Comparison of ENCODE assay signal across 8 cellular contexts in genomic region chr11:36478700-36479329, GRCh38. TPM values are rescaled to one million over a fixed set of nuclear protein-coding genes. Genes with fewer than 3 reads are reported as not detected.
DNase-seq lines count a peak whose midpoint lies in the region; ATAC-seq, FAIRE-seq and TF ChIP-seq lines count a peak whose summit lies in the region.

No MANE protein-coding gene starts in this region.

- no peak overlapping the region for H3K4me3 Mint-ChIP-seq in stimulated activated memory B cell treated with anti-CD40 and anti-IgM and Interleukin-4, amounts not matched to agents 10 μg/mL and 1 μg/mL and 100 μg/mL, for 72 hours

- no peaks in the 10 kb centered on the region for H3K27me3 Mint-ChIP-seq in stimulated activated memory B cell treated with anti-CD40 and anti-IgM and Interleukin-4, amounts not matched to agents 10 μg/mL and 1 μg/mL and 100 μg/mL, for 72 hours

- no peak for TF ChIP-seq POLR2A in GM12878 (IDR thresholded peaks at IDR 0.05; ENCODE audit: low read depth, low read length)
- TF ChIP-seq POLR2A in transverse colon (IDR thresholded peaks at IDR 0.05) = no peak

- intact Hi-C loops in GM12878 (cut with micrococcal nuclease; ENCODE audit: unreplicated experiment) = loop anchor here (1.0 to 10.0 kb wide), 3 partner anchors 56 to 187 kb away; no protein-coding TSS in a partner anchor
- intact Hi-C loops in transverse colon (cut with DNase I; ENCODE audit: low total_unique reads) = no loop called here

- H3K4me1 ChIP-seq in HAP-1 = no peaks in the 10 kb centered on the region
- H3K4me1 ChIP-seq in GM12878 (ENCODE audit: control insufficient read depth, insufficient read depth, low read length) = no peaks in the 10 kb centered on the region
- H3K4me1 ChIP-seq in transverse colon = peaks cover 0 to 3% (median 0%) of the 10 kb centered on the region in 4 donors

- ATAC-seq in GM12878 (peak; percentile 79), HG03039 (IDR thresholded peaks at IDR 0.05; ENCODE audit: unreplicated experiment) (no peak)
- ATAC-seq in stimulated activated memory B cell treated with anti-CD40 and anti-IgM and Interleukin-4, amounts not matched to agents 10 μg/mL and 1 μg/mL and 100 μg/mL, for 72 hours = no peak

- POLR2A ChIA-PET in GM12878 (lab: Charles Lee) = interaction anchor here (0.6 to 1.5 kb wide), 2 partner anchors 172 to 657 kb away, joined by 3 to 8 read pairs; no protein-coding TSS in a partner anchor

- H3K9me3 Mint-ChIP-seq in stimulated activated memory B cell treated with anti-CD40 and anti-IgM and Interleukin-4, amounts not matched to agents 10 μg/mL and 1 μg/mL and 100 μg/mL, for 72 hours = no peaks in the 10 kb centered on the region

- no peak overlapping the region for H3K4me2 ChIP-seq in GM12878 (ENCODE audit: control insufficient read depth, insufficient read depth)

- H3K36me3 Mint-ChIP-seq in stimulated activated memory B cell treated with anti-CD40 and anti-IgM and Interleukin-4, amounts not matched to agents 10 μg/mL and 1 μg/mL and 100 μg/mL, for 72 hours = peaks cover 9% of the 10 kb centered on the region

- H3K9me3 ChIP-seq in HAP-1 = no peaks in the 10 kb centered on the region
- H3K9me3 ChIP-seq in GM12878 (replicated peaks; ENCODE audit: control insufficient read depth, insufficient read depth, low read length) = no peaks in the 10 kb centered on the region; the same call in 2 of the 3 replicates
- H3K9me3 ChIP-seq in transverse colon = no peaks in the 10 kb centered on the region

- TF ChIP-seq RAD21 in GM12878 (IDR thresholded peaks at IDR 0.05; ENCODE audit: insufficient read depth, low read depth, low read length) = peak; percentile 89

- 22% methylated on average over 2 of the region's 2 CpGs for WGBS in GM12878 (ENCODE audit: insufficient coverage, insufficient replicate concordance, low lambda C conversion rate, missing lambda C conversion rate)
- WGBS in transverse colon (ENCODE audit: low coverage in 1 of 2), 2 donors = 0 to 31% methylated on average over 1 to 2 of the region's 2 CpGs

- no peak overlapping the region for H2AFZ ChIP-seq in GM12878 (ENCODE audit: control insufficient read depth, low read depth, low read length)

- SMC1A ChIA-PET in GM12878 (lab: Charles Lee; ENCODE audit: uncharacterized antibody, unreplicated experiment) = interaction anchor here (0.6 to 6.4 kb wide), 31 partner anchors 9 to 283 kb away, joined by 3 to 181 read pairs (median 5); partner anchors contain the start of genes COMMD9 and PRR5L

- H3K27me3 ChIP-seq in HAP-1 (ENCODE audit: low read depth) (no peaks in the 10 kb centered on the region), GM12878 (replicated peaks in 1 of 2; ENCODE audit: control insufficient read depth in 2 of 2, insufficient read depth in 2 of 2, low read length in 1 of 2) (no peaks in the 10 kb centered on the region), transverse colon (no peaks in the 10 kb centered on the region)

- DNase-seq in COLO829 (ENCODE audit: low spot score) = peak; percentile 69
- peak; percentile 39 to 55 for DNase-seq in HAP-1 (ENCODE audit: low spot score in 2 of 2)
- peak; percentile 11 for DNase-seq in NCI-H774 (lab: John Stamatoyannopoulos, UW)
- DNase-seq in GM12878 (ENCODE audit: low read depth, low spot score) = no peak
- DNase-seq in iris pigment epithelial cell (ENCODE audit: low read depth) = peak; percentile 55
- peak; percentile 30 for DNase-seq in transverse colon

- H3K27ac Mint-ChIP-seq in stimulated activated memory B cell treated with anti-CD40 and anti-IgM and Interleukin-4, amounts not matched to agents 10 μg/mL and 1 μg/mL and 100 μg/mL, for 72 hours = no peak overlapping the region

- H3K79me2 ChIP-seq in GM12878 (ENCODE audit: control insufficient read depth, insufficient read depth, low read length) = no peaks in the 10 kb centered on the region

- H3K4me3 ChIP-seq in HAP-1 = no peak overlapping the region
- H3K4me3 ChIP-seq in GM12878 = no peak overlapping the region
- no peak overlapping the region for H3K4me3 ChIP-seq in transverse colon

- in situ Hi-C loops in HAP-1 (cut with MboI; ENCODE audit: low sequenced_read_pairs) = loop anchor here (10.0 to 25.0 kb wide), 2 partner anchors 174 to 992 kb away; no protein-coding TSS in a partner anchor
- in situ Hi-C loops in GM12878 (cut with MboI) = loop anchor here (10.0 kb wide), 1 partner anchor 174 kb away; no protein-coding TSS in a partner anchor
- in situ Hi-C loops in transverse colon (cut with MboI; ENCODE audit: low pct_ligation_motif_present in 1 of 4, low pct_unique_long_range_greater_than_20kb in 1 of 4, low sequenced_read_pairs in 3 of 4) = loop anchor here in 3 of 4 donors (10.0 to 25.0 kb wide), 2 partner anchors 184 to 867 kb away; partner anchors contain the start of genes PRR5L (in 2 of the 3) and FJX1 (in 1 of the 3)

- no peak overlapping the region for H3K9ac ChIP-seq in GM12878 (ENCODE audit: control insufficient read depth, insufficient read depth, low read length)

- no peaks in the 10 kb centered on the region for H4K20me1 ChIP-seq in GM12878 (ENCODE audit: control insufficient read depth, insufficient read depth)

- CTCF ChIA-PET in GM12878 (lab: Yijun Ruan, JAX) = interaction anchor here (0.6 to 6.4 kb wide), 36 partner anchors 11 to 863 kb away, joined by 3 to 286 read pairs (median 4); partner anchors contain the start of genes COMMD9 and PRR5L

- no peak for FAIRE-seq in GM12878 (lab: Jason Lieb, UNC)

- TF ChIP-seq EP300 in GM12878 (IDR thresholded peaks at IDR 0.05; ENCODE audit: borderline replicate concordance in 1 of 2, control insufficient read depth in 1 of 2, low read depth in 2 of 2, low read length in 2 of 2) = no peak
- TF ChIP-seq EP300 in transverse colon (IDR thresholded peaks at IDR 0.05; ENCODE audit: low read depth) = no peak

- H3K4me1 Mint-ChIP-seq in stimulated activated memory B cell treated with anti-CD40 and anti-IgM and Interleukin-4, amounts not matched to agents 10 μg/mL and 1 μg/mL and 100 μg/mL, for 72 hours = no peaks in the 10 kb centered on the region

- no TSS peak for BruUV-seq in GM12878 (replicated peaks; lab: Mats Ljungman, UMichigan)

- H3K36me3 ChIP-seq in HAP-1 (replicated peaks) (no peaks in the 10 kb centered on the region), GM12878 (ENCODE audit: control insufficient read depth in 2 of 2, insufficient read depth in 2 of 2, low read length in 1 of 2) (peaks cover 0 to 2% of the 10 kb centered on the region in 2 experiments; a peak in 2 of 4 replicates), transverse colon (peaks cover 0 to under 1% (median 0%) of the 10 kb centered on the region in 4 donors)

- RAD21 ChIA-PET in GM12878 (lab: Charles Lee; ENCODE audit: unreplicated experiment) = interaction anchor here (0.6 to 6.0 kb wide), 22 partner anchors 9 to 282 kb away, joined by 3 to 106 read pairs (median 4); partner anchors contain the start of genes COMMD9 and PRR5L

- H3K27ac ChIP-seq in GM12878 (ENCODE audit: control insufficient read depth, insufficient read depth) = no peak overlapping the region
- H3K27ac ChIP-seq in transverse colon = no peak overlapping the region

- peak; percentile 34 to 75 (median 52); a peak in 5 of 6 replicates for TF ChIP-seq CTCF in GM12878 (IDR thresholded peaks at IDR 0.05 in 2 of 3, conservative IDR thresholded peaks at IDR 0.05 in 1 of 3; ENCODE audit: control insufficient read depth in 2 of 3, extremely low read depth in 1 of 3, insufficient read depth in 1 of 3, low read depth in 3 of 3, low read length in 3 of 3)
- TF ChIP-seq CTCF in transverse colon (IDR thresholded peaks at IDR 0.05) = peak in 4 of 5 experiments; percentile 27 to 44 (median 39)

TF ChIP-seq in GM12878, 131 proteins besides CTCF, POLR2A, EP300 and RAD21 (continues in another document):
- TF ChIP-seq SMC3 (IDR thresholded peaks at IDR 0.05; ENCODE audit: borderline replicate concordance, low read length) (peak; percentile 86), YY1 (IDR thresholded peaks at IDR 0.05; ENCODE audit: low read depth, low read length) (0 out of 2 replicates have a peak, but pooled peaks have one; percentile 18), ATF7 (IDR thresholded peaks at IDR 0.05; ENCODE audit: low read depth) (no peak), TCF3 (IDR thresholded peaks at IDR 0.05; ENCODE audit: borderline replicate concordance, insufficient read depth, low read depth, low read length) (no peak), TCF7 (IDR thresholded peaks at IDR 0.05; ENCODE audit: borderline replicate concordance) (no peak), GABPA (IDR thresholded peaks at IDR 0.05; ENCODE audit: low read depth) (no peak), ZSCAN29 (IDR thresholded peaks at IDR 0.05) (no peak), ZNF384 (IDR thresholded peaks at IDR 0.05; ENCODE audit: borderline replicate concordance, low read depth, low read length) (peak; percentile 50; the same call in 1 of the 2 replicates)
- TF ChIP-seq, protein P1, sequence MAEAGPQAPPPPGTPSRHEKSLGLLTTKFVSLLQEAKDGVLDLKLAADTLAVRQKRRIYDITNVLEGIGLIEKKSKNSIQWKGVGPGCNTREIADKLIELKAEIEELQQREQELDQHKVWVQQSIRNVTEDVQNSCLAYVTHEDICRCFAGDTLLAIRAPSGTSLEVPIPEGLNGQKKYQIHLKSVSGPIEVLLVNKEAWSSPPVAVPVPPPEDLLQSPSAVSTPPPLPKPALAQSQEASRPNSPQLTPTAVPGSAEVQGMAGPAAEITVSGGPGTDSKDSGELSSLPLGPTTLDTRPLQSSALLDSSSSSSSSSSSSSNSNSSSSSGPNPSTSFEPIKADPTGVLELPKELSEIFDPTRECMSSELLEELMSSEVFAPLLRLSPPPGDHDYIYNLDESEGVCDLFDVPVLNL (IDR thresholded peaks at IDR 0.05; ENCODE audit: low read depth, low read length) = no peak

RNA-seq across cellular contexts. Expression of gene TRAF6, which starts 31.3 kb away (rescaled TPM):
- 25.0 and 27.0 TPM in 2 replicates for total RNA-seq in GM12878 (2013; cell fraction: nucleolus; rRNA removed)
- total RNA-seq in GM12878 (2014; rRNA removed) (6.3 and 7.5 TPM in 2 replicates), GM12878 (2014; rRNA removed; fragmentation: Illumina TruSeq; extraction: Trizol) (4.8 and 6.9 TPM in 2 replicates), GM12878 (2021) (6.7 and 7.1 TPM in 2 replicates), transverse colon (10 to 100 TPM in 2 of 4 donors, 1 to 10 TPM in 1, under 1 TPM in 1; 0.80 to 16.4 (median 10.4) TPM)
- polyA plus RNA-seq in GM12878 (2011; ENCODE audit: low read depth) = 4.5 TPM
- polyA plus RNA-seq in GM12878 (2011; rRNA removed) (10.9 and 11.7 TPM in 2 replicates), GM12878 (2014; fragmentation: Illumina TruSeq; extraction: Trizol) (5.3 and 6.8 TPM in 2 replicates), GM12878 (2014; fragmentation: Nextera tagmentation; extraction: Ambion mirVana) (1 to 10 TPM; 1.4 to 2.6 TPM), GM12878 (2014; rRNA removed) (3.4 and 4.4 TPM in 2 replicates), GM12878 (2016; fragmentation: Nextera tagmentation; extraction: Ambion mirVana) (10 to 100 TPM in 1 of 2 experiments, 1 to 10 TPM in 1; 8.3 to 10.5 TPM)
- 5.9 and 7.5 TPM in 2 replicates for polyA plus RNA-seq in GM12878 (2011; cell fraction: cytosol; rRNA removed)
- 8.3 and 12.0 TPM in 2 replicates for polyA plus RNA-seq in GM12878 (2011; cell fraction: nucleus; rRNA removed)
- polyA plus RNA-seq in GM12878 (2012) = 4.3 and 4.5 TPM in 2 replicates
- polyA minus RNA-seq in GM12878 (2011; rRNA and poly(A)+ RNA removed) = 9.5 and 13.5 TPM in 2 replicates
- polyA minus RNA-seq in GM12878 (2011; cell fraction: cytosol; rRNA and poly(A)+ RNA removed) = 3.2 and 4.7 TPM in 2 replicates
- polyA minus RNA-seq in GM12878 (2011; cell fraction: nucleus; rRNA and poly(A)+ RNA removed) = 8.2 and 10.5 TPM in 2 replicates
